In the genomic region with DNA sequence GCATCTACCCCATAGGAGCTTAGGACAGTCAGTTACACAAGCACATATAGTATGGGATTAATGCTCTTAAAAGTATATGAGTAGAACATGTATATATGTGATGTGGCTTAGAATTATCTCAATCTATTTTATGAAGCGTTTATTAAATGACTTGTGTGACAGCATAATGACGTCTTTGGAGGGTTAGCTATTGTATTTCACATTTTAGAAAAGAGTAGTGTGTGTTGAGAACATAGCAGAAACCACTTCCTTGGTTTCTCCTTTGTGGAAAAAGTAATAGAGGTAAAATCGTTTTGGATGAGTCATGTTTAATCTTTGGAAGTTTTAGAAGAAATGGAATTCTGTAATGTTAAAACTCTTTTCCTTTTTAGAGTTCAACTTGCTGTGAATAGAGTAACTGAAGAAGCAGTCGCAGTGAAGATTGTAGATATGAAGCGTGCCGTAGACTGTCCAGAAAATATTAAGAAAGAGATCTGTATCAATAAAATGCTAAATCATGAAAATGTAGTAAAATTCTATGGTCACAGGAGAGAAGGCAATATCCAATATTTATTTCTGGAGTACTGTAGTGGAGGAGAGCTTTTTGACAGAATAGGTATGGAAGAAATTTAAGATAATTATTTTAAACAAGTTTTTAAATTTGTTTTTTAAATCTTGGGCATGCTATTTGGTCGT, we compare ENCODE assay signal across 3 cellular contexts.
TF ChIP-seq lines count a peak whose summit lies in the region.

No MANE protein-coding gene starts in this region.

TF ChIP-seq in SK-N-SH, 30 proteins besides CTCF, POLR2A, EP300 and RAD21:
- TF ChIP-seq RFX5 (IDR thresholded peaks at IDR 0.05; ENCODE audit: low read length) (no peak), EZH2phosphoT487 (IDR thresholded peaks at IDR 0.05; ENCODE audit: borderline replicate concordance, low read depth) (no peak), NRF1 (IDR thresholded peaks at IDR 0.05; ENCODE audit: low read depth, low read length) (no peak), NFIC (IDR thresholded peaks at IDR 0.05; ENCODE audit: borderline replicate concordance) (no peak), TCF12 (IDR thresholded peaks at IDR 0.05) (no peak), SIN3A (IDR thresholded peaks at IDR 0.05; ENCODE audit: borderline replicate concordance, low read depth, low read length) (no peak), USF2 (IDR thresholded peaks at IDR 0.05; ENCODE audit: borderline replicate concordance, low read depth, low read length) (no peak), GABPA (IDR thresholded peaks at IDR 0.05; ENCODE audit: low read depth) (no peak), USF1 (IDR thresholded peaks at IDR 0.05; ENCODE audit: borderline replicate concordance, low read depth) (no peak), SMC3 (IDR thresholded peaks at IDR 0.05; ENCODE audit: low read depth, low read length) (no peak), ELF1 (IDR thresholded peaks at IDR 0.05) (no peak), TEAD4 (IDR thresholded peaks at IDR 0.05; ENCODE audit: borderline replicate concordance, insufficient read depth) (no peak), FOXM1 (IDR thresholded peaks at IDR 0.05; ENCODE audit: low read depth) (no peak), JUND (IDR thresholded peaks at IDR 0.05) (no peak)
- TF ChIP-seq, protein P1, sequence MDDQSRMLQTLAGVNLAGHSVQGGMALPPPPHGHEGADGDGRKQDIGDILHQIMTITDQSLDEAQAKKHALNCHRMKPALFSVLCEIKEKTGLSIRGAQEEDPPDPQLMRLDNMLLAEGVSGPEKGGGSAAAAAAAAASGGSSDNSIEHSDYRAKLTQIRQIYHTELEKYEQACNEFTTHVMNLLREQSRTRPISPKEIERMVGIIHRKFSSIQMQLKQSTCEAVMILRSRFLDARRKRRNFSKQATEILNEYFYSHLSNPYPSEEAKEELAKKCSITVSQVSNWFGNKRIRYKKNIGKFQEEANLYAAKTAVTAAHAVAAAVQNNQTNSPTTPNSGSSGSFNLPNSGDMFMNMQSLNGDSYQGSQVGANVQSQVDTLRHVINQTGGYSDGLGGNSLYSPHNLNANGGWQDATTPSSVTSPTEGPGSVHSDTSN (IDR thresholded peaks at IDR 0.05) = no peak
- TF ChIP-seq, protein P2, sequence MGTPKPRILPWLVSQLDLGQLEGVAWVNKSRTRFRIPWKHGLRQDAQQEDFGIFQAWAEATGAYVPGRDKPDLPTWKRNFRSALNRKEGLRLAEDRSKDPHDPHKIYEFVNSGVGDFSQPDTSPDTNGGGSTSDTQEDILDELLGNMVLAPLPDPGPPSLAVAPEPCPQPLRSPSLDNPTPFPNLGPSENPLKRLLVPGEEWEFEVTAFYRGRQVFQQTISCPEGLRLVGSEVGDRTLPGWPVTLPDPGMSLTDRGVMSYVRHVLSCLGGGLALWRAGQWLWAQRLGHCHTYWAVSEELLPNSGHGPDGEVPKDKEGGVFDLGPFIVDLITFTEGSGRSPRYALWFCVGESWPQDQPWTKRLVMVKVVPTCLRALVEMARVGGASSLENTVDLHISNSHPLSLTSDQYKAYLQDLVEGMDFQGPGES (IDR thresholded peaks at IDR 0.05; ENCODE audit: low read depth, low read length) = no peak

TF ChIP-seq in SK-N-SH treated with all-trans-retinoic acid at 6 μM for 48 hours, 23 proteins besides CTCF, POLR2A, EP300 and RAD21:
- TF ChIP-seq ISL1 (CRISPR knock-in tag; IDR thresholded peaks at IDR 0.05) = no peak
- TF ChIP-seq CREB5 (CRISPR knock-in tag; IDR thresholded peaks at IDR 0.05; ENCODE audit: low read depth) = no peak
- TF ChIP-seq SNAI2 (CRISPR knock-in tag; IDR thresholded peaks at IDR 0.05) = no peak
- no peak for TF ChIP-seq PPARA (CRISPR knock-in tag; IDR thresholded peaks at IDR 0.05; ENCODE audit: borderline replicate concordance)

TF ChIP-seq in H1, 55 proteins besides CTCF, POLR2A, EP300 and RAD21:
- TF ChIP-seq PHF8 (conservative IDR thresholded peaks at IDR 0.05; ENCODE audit: low read depth, low read length) (no peak), YY1 (IDR thresholded peaks at IDR 0.05; ENCODE audit: low read depth, low read length) (no peak), SUZ12 (IDR thresholded peaks at IDR 0.05; ENCODE audit: low read length) (no peak), ASH2L (IDR thresholded peaks at IDR 0.05; ENCODE audit: low read length) (no peak), SP2 (IDR thresholded peaks at IDR 0.05; ENCODE audit: low read length) (no peak), EGR1 (IDR thresholded peaks at IDR 0.05; ENCODE audit: borderline replicate concordance, low read depth, low read length) (no peak), RNF2 (IDR thresholded peaks at IDR 0.05; ENCODE audit: borderline replicate concordance, low read depth, low read length, missing control alignments, poor library complexity, severe bottlenecking) (no peak), TBP (IDR thresholded peaks at IDR 0.05; ENCODE audit: low read depth, low read length) (no peak), TEAD4 (IDR thresholded peaks at IDR 0.05; ENCODE audit: low read depth, low read length) (no peak), SIX5 (IDR thresholded peaks at IDR 0.05; ENCODE audit: low read depth, low read length) (no peak), KDM4A (IDR thresholded peaks at IDR 0.05; ENCODE audit: low read depth, low read length, severe bottlenecking) (no peak), BCL11A (IDR thresholded peaks at IDR 0.05; ENCODE audit: low read depth in 2 of 2, low read length in 2 of 2) (no peak), CBX8 (IDR thresholded peaks at IDR 0.05; ENCODE audit: borderline replicate concordance, low read depth, low read length) (no peak), KDM1A (IDR thresholded peaks at IDR 0.05; ENCODE audit: borderline replicate concordance, low read length) (no peak), SP1 (IDR thresholded peaks at IDR 0.05; ENCODE audit: low read depth, low read length) (no peak), CHD1 (IDR thresholded peaks at IDR 0.05; ENCODE audit: low read depth, low read length) (no peak), MAFK (IDR thresholded peaks at IDR 0.05; ENCODE audit: low read depth, low read length) (no peak), POU5F1 (IDR thresholded peaks at IDR 0.05; ENCODE audit: low read depth, low read length) (no peak), TAF7 (optimal IDR thresholded peaks at IDR 0.05; ENCODE audit: borderline replicate concordance, low read depth, low read length) (no peak), CHD7 (IDR thresholded peaks at IDR 0.05; ENCODE audit: insufficient replicate concordance, low read length) (no peak)
